Comparison of ENCODE assay signal across 22 cellular contexts in the genomic region with DNA sequence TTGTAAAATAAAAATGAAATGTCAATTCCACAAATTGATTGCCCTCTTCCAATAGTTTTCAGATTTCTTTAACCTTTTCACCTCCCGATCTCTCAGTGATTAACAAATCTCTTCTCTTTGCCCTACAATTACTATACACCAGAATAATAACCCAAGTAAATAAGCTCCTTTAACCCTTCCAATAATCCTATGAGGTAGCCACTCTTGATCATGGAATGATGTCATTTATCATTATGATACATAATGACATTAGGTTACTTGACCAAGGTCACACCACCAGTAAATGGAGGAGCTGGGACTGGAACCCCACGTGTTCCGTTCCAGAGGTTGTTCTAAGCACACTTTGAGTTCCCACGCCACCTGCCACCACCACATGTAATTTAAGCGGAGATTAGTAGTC. TPM values are rescaled to one million over a fixed set of nuclear protein-coding genes. Genes with fewer than 3 reads are reported as not detected.
DNase-seq lines count a peak whose midpoint lies in the region; ATAC-seq, FAIRE-seq and TF ChIP-seq lines count a peak whose summit lies in the region.
"Had no signal": no experiment of that assay in that cellular context is flagged by ENCODE, and none has a peak within 500 bp of the region (broad histone marks: within the 10 kb centered on the region; RNA-seq: fewer than 3 reads in every experiment).

No MANE protein-coding gene starts in this region.

- FAIRE-seq in HepG2 (lab: Jason Lieb, UNC), result no peak
- FAIRE-seq: GM12878 had no signal

- POLR2A ChIA-PET in HepG2 (lab: Yijun Ruan, JAX) (interaction anchor here (0.9 to 2.8 kb wide), 4 partner anchors 14 to 335 kb away, joined by 3 to 27 read pairs (median 13); partner anchors contain the start of gene AIG1), RWPE1 (lab: Yijun Ruan, JAX; ENCODE audit: low non-redundant PET) (no interaction called here)

- no peaks in the 10 kb centered on the region for H3K79me2 ChIP-seq in HepG2 (ENCODE audit: insufficient read depth, low read length)
- no peaks in the 10 kb centered on the region for H3K79me2 ChIP-seq in trophoblast cell (ENCODE audit: control insufficient read depth, insufficient read depth, low read length, poor library complexity)

- CTCF ChIA-PET in HepG2 (lab: Yijun Ruan, JAX; ENCODE audit: low intra/inter-chr PET ratio, low total read pairs) (no interaction called here), RWPE1 (lab: Yijun Ruan, JAX) (interaction anchor here (0.6 kb wide), 1 partner anchor 195 kb away, joined by 5 read pairs; no protein-coding TSS in a partner anchor)

- WGBS in HepG2 (ENCODE audit: low lambda C conversion rate), result 85% methylated on average over 5 of the region's 5 CpGs
- 96% methylated on average over 4 of the region's 5 CpGs for WGBS in right lobe of liver (ENCODE audit: insufficient coverage, low coverage, low lambda C conversion rate, missing lambda C conversion rate)
- WGBS in trophoblast cell (ENCODE audit: extremely low coverage, insufficient coverage, insufficient read length), result no CpG with 5 or more reads among the region's 5 CpGs
- WGBS in neuronal stem cell (ENCODE audit: extremely low coverage in 2 of 2, insufficient read length in 2 of 2, insufficient replicate concordance in 1 of 2), 2 donors, result no CpG with 5 or more reads among the region's 5 CpGs

- H2BK5ac ChIP-seq in trophoblast cell (ENCODE audit: low read depth, low read length, poor library complexity) (no peak overlapping the region), neuronal stem cell (ENCODE audit: low read length) (no peak overlapping the region)

- H2BK120ac ChIP-seq in trophoblast cell (ENCODE audit: insufficient read depth, low read length, poor library complexity), result no peak overlapping the region
- no peak overlapping the region for H2BK120ac ChIP-seq in neuronal stem cell (ENCODE audit: low read depth, low read length)

- no peak for TF ChIP-seq RAD21 in HepG2 (CRISPR knock-in tag; IDR thresholded peaks at IDR 0.05)

- H2BK12ac ChIP-seq in trophoblast cell (ENCODE audit: low read length) (peak overlapping the region; percentile 56), neuronal stem cell (ENCODE audit: low read length) (no peak overlapping the region)

- peaks cover 41 to 52% of the 10 kb centered on the region in 2 donors for H3K4me1 Mint-ChIP-seq in effector memory CD8-positive, alpha-beta T cell (ENCODE audit: low read depth in 2 of 2)

- H3K14ac ChIP-seq in trophoblast cell (ENCODE audit: low read length), result no peak overlapping the region
- H3K14ac ChIP-seq in neuronal stem cell (ENCODE audit: low read length), result no peak overlapping the region

- no peak for TF ChIP-seq EP300 in HepG2 (IDR thresholded peaks at IDR 0.05; ENCODE audit: low read depth in 2 of 2, low read length in 2 of 2)
- TF ChIP-seq EP300 in HepG2 (CRISPR knock-in tag; IDR thresholded peaks at IDR 0.05; ENCODE audit: borderline replicate concordance), result no peak

- peak overlapping the region; percentile 90 for H3K27ac ChIP-seq in HepG2 (ENCODE audit: extremely low read length, insufficient read depth, low read length)
- no peak overlapping the region for H3K27ac ChIP-seq in right lobe of liver
- H3K27ac ChIP-seq in RWPE1, result peak overlapping the region; percentile 52; the same call in 1 of the 2 replicates
- H3K27ac ChIP-seq in trophoblast cell (ENCODE audit: low read depth, low read length), result no peak overlapping the region
- no peak overlapping the region for H3K27ac ChIP-seq in neuronal stem cell (replicated peaks; ENCODE audit: low read length)
- H3K27ac ChIP-seq: BLaER1 treated with 17β-estradiol and CSF1 and Interleukin-3, amounts not matched to agents 10 nM and 100 nM; HL-60 had no signal

- H3K4ac ChIP-seq in trophoblast cell (ENCODE audit: low read depth, low read length), result no peak overlapping the region
- no peak overlapping the region for H3K4ac ChIP-seq in neuronal stem cell (ENCODE audit: low read length)

- no peak for TF ChIP-seq CTCF in HepG2 (CRISPR knock-in tag; IDR thresholded peaks at IDR 0.05)
- no peak for TF ChIP-seq CTCF in right lobe of liver (IDR thresholded peaks at IDR 0.05)
- TF ChIP-seq CTCF in RWPE1 (conservative IDR thresholded peaks at IDR 0.05; ENCODE audit: low read depth), result no peak

- no peak overlapping the region for H4K12ac ChIP-seq in trophoblast cell (ENCODE audit: low read depth, low read length)

- no peak overlapping the region for H2BK15ac ChIP-seq in neuronal stem cell (ENCODE audit: low read length)

- peaks cover 11% of the 10 kb centered on the region for H3K79me1 ChIP-seq in trophoblast cell (ENCODE audit: low read length)
- no peaks in the 10 kb centered on the region for H3K79me1 ChIP-seq in neuronal stem cell (ENCODE audit: low read depth, low read length)

- H4K91ac ChIP-seq in trophoblast cell (ENCODE audit: low read depth, low read length), result no peak overlapping the region
- H4K91ac ChIP-seq in neuronal stem cell (ENCODE audit: low read depth, low read length, poor library complexity), result no peak overlapping the region

- no peak overlapping the region for H2AK5ac ChIP-seq in trophoblast cell (ENCODE audit: low read length)
- no peak overlapping the region for H2AK5ac ChIP-seq in neuronal stem cell (ENCODE audit: low read depth, low read length)

- H3K9me3 Mint-ChIP-seq in effector memory CD8-positive, alpha-beta T cell, result no peaks in the 10 kb centered on the region
- H3K9me3 Mint-ChIP-seq: CD8-positive, alpha-beta memory T cell; HFFc6 had no signal

- H3K9me3 ChIP-seq in HepG2 (ENCODE audit: low read length) (no peaks in the 10 kb centered on the region), right lobe of liver (no peaks in the 10 kb centered on the region), trophoblast cell (ENCODE audit: insufficient read depth, low read depth, low read length) (peaks cover under 1% of the 10 kb centered on the region), neuronal stem cell (replicated peaks in 1 of 2; ENCODE audit: control insufficient read depth in 2 of 2, insufficient read depth in 1 of 2, low read depth in 1 of 2, low read length in 2 of 2) (no peaks in the 10 kb centered on the region)
- H3K9me3 ChIP-seq: HAP-1 had no signal

- H3K9ac ChIP-seq in HepG2 (ENCODE audit: insufficient read depth, low read depth, low read length), result peak overlapping the region; percentile 87; the same call in 1 of the 2 replicates
- no peak overlapping the region for H3K9ac ChIP-seq in trophoblast cell (ENCODE audit: low read length)
- no peak overlapping the region for H3K9ac ChIP-seq in neuronal stem cell (ENCODE audit: low read depth, low read length, poor library complexity)
- H3K9ac ChIP-seq: BLaER1 treated with 17β-estradiol and CSF1 and Interleukin-3, amounts not matched to agents 10 nM and 100 nM had no signal

- no peak overlapping the region for H3K4me3 Mint-ChIP-seq in effector memory CD8-positive, alpha-beta T cell
- H3K4me3 Mint-ChIP-seq: B cell, HFFc6 had no signal

- no peaks in the 10 kb centered on the region for H3K27me3 Mint-ChIP-seq in effector memory CD8-positive, alpha-beta T cell

- H3K36me3 ChIP-seq in HepG2 (replicated peaks in 1 of 2; ENCODE audit: control insufficient read depth in 1 of 2, insufficient read depth in 2 of 2, low read length in 2 of 2) (no peaks in the 10 kb centered on the region), right lobe of liver (no peaks in the 10 kb centered on the region), trophoblast cell (ENCODE audit: control insufficient read depth in 1 of 2, insufficient read depth in 2 of 2, low read length in 2 of 2) (no peaks in the 10 kb centered on the region), neuronal stem cell (replicated peaks in 1 of 2; ENCODE audit: control insufficient read depth in 2 of 2, insufficient read depth in 2 of 2, low read length in 2 of 2) (no peaks in the 10 kb centered on the region)
- H3K36me3 ChIP-seq: BLaER1 treated with 17β-estradiol and CSF1 and Interleukin-3, amounts not matched to agents 10 nM and 100 nM; HAP-1 had no signal

- no peak overlapping the region for H3K23ac ChIP-seq in trophoblast cell (ENCODE audit: low read length)
- no peak overlapping the region for H3K23ac ChIP-seq in neuronal stem cell (ENCODE audit: low read depth, low read length, poor library complexity)

- no peak for TF ChIP-seq POLR2A in HepG2 (IDR thresholded peaks at IDR 0.05; ENCODE audit: insufficient read depth in 1 of 2, low read depth in 2 of 2, low read length in 2 of 2)
- no peak for TF ChIP-seq POLR2A in right lobe of liver (IDR thresholded peaks at IDR 0.05)

- no peak for ATAC-seq in HepG2
- ATAC-seq in right lobe of liver, result no peak
- ATAC-seq in effector memory CD8-positive, alpha-beta T cell (replicated peaks), result no peak
- ATAC-seq: GM12878 had no signal

- H3K27ac Mint-ChIP-seq in effector memory CD8-positive, alpha-beta T cell, result peak overlapping the region; percentile 84 to 87
- H3K27ac Mint-ChIP-seq: B cell, HFFc6 had no signal

- no peak overlapping the region for H2AFZ ChIP-seq in HepG2 (ENCODE audit: low read length)
- no peak overlapping the region for H2AFZ ChIP-seq in trophoblast cell (ENCODE audit: insufficient read depth, low read length, poor library complexity)
- no peak overlapping the region for H2AFZ ChIP-seq in neuronal stem cell (ENCODE audit: low read length)

- no peaks in the 10 kb centered on the region for H4K20me1 ChIP-seq in HepG2 (ENCODE audit: insufficient read depth, low read length)
- H4K20me1 ChIP-seq: BLaER1 treated with 17β-estradiol and CSF1 and Interleukin-3, amounts not matched to agents 10 nM and 100 nM had no signal

- intact Hi-C loops in HepG2 (cut with micrococcal nuclease; ENCODE audit: unreplicated experiment), result loop anchor here (10.0 kb wide), 1 partner anchor 451 kb away; the partner anchor contains the start of gene HIVEP2
- intact Hi-C loops in right lobe of liver (cut with DNase I), result no loop called here

- H3K4me1 ChIP-seq in HepG2 (ENCODE audit: insufficient read depth, low read length), result peaks cover 62% of the 10 kb centered on the region
- peaks cover 0 to 22% (median 9%) of the 10 kb centered on the region in 4 donors for H3K4me1 ChIP-seq in right lobe of liver
- H3K4me1 ChIP-seq in trophoblast cell (ENCODE audit: control insufficient read depth in 1 of 2, insufficient read depth in 2 of 2, low read length in 2 of 2), result peaks cover 16% of the 10 kb centered on the region in 2 experiments
- H3K4me1 ChIP-seq in neuronal stem cell (ENCODE audit: control insufficient read depth in 2 of 2, insufficient read depth in 1 of 2, low read depth in 1 of 2, low read length in 2 of 2), result peaks cover 11 to 16% of the 10 kb centered on the region in 2 donors
- H3K4me1 ChIP-seq: HAP-1 had no signal

- peaks cover 8% of the 10 kb centered on the region for H3K36me3 Mint-ChIP-seq in effector memory CD8-positive, alpha-beta T cell (ENCODE audit: insufficient read depth)
- H3K36me3 Mint-ChIP-seq: CD8-positive, alpha-beta memory T cell had no signal

- H3K4me2 ChIP-seq in HepG2 (ENCODE audit: low read depth, low read length), result peak overlapping the region; percentile 93; the same call in 1 of the 2 replicates
- H3K4me2 ChIP-seq in trophoblast cell (ENCODE audit: low read length), result no peak overlapping the region
- no peak overlapping the region for H3K4me2 ChIP-seq in neuronal stem cell (ENCODE audit: insufficient read depth, low read length, poor library complexity, severe bottlenecking)
- H3K4me2 ChIP-seq: BLaER1 treated with 17β-estradiol and CSF1 and Interleukin-3, amounts not matched to agents 10 nM and 100 nM had no signal

- H3K27me3 ChIP-seq in HepG2 (ENCODE audit: control insufficient read depth in 1 of 2, insufficient read depth in 2 of 2, low read length in 2 of 2) (no peaks in the 10 kb centered on the region; a peak in 2 of 5 replicates), right lobe of liver (no peaks in the 10 kb centered on the region), trophoblast cell (ENCODE audit: insufficient read depth, low read length) (no peaks in the 10 kb centered on the region), neuronal stem cell (ENCODE audit: control insufficient read depth in 3 of 3, insufficient read depth in 3 of 3, low read depth in 1 of 3, low read length in 3 of 3) (no peaks in the 10 kb centered on the region)
- H3K27me3 ChIP-seq: BLaER1 treated with 17β-estradiol and CSF1 and Interleukin-3, amounts not matched to agents 10 nM and 100 nM had no signal

- no peak for DNase-seq in HepG2 (ENCODE audit: low spot score)
- no peak for DNase-seq in right lobe of liver
- no peak for DNase-seq in RWPE1 (ENCODE audit: low spot score)
- no peak for DNase-seq in effector memory CD8-positive, alpha-beta T cell
- DNase-seq in trophoblast cell, result no peak
- no peak for DNase-seq in Ammon's horn (ENCODE audit: low spot score)
- DNase-seq in nucleus accumbens (lab: John Stamatoyannopoulos, UW), result no peak
- DNase-seq in neuronal stem cell (ENCODE audit: low spot score), result no peak
- DNase-seq: 8988T; CD8-positive, alpha-beta memory T cell; COR-L47; DMS 273 treated with DMSO at 0.1 percent for 48 hours; DMS53; DND-41; EL; HFFc6; IMR-90 had no signal

- in situ Hi-C loops in HepG2 (cut with HindIII; ENCODE audit: extremely low pct_ligation_motif_present, low pct_unique_long_range_greater_than_20kb), result no loop called here

- H4K8ac ChIP-seq in trophoblast cell (ENCODE audit: low read depth, low read length) (no peak overlapping the region), neuronal stem cell (ENCODE audit: low read depth, low read length) (no peak overlapping the region)

- no peak overlapping the region for H3K4me3 ChIP-seq in HepG2 (replicated peaks in 1 of 3; ENCODE audit: insufficient read depth in 1 of 3, low read depth in 2 of 3, low read length in 3 of 3)
- no peak overlapping the region for H3K4me3 ChIP-seq in right lobe of liver
- no peak overlapping the region for H3K4me3 ChIP-seq in trophoblast cell (ENCODE audit: low read depth, low read length)
- no peak overlapping the region for H3K4me3 ChIP-seq in neuronal stem cell (ENCODE audit: low read length in 2 of 2)
- H3K4me3 ChIP-seq: BLaER1 treated with 17β-estradiol and CSF1 and Interleukin-3, amounts not matched to agents 10 nM and 100 nM; GM12878; HAP-1 had no signal

- H3K18ac ChIP-seq in trophoblast cell (ENCODE audit: low read length), result no peak overlapping the region
- H3K18ac ChIP-seq in neuronal stem cell (ENCODE audit: low read length), result no peak overlapping the region

- BruUV-seq in HepG2 (replicated peaks; lab: Mats Ljungman, UMichigan), result no TSS peak

RNA-seq across cellular contexts. Expression of gene ADAT2, which starts 54.8 kb away (rescaled TPM):
- total RNA-seq in HepG2 (2016; rRNA removed; fragmentation: Illumina TruSeq; extraction: Trizol), result 15.0 and 18.3 TPM in 2 replicates
- total RNA-seq in HepG2 (2016; cell fraction: cytosol; rRNA removed; fragmentation: Illumina TruSeq; extraction: Trizol; ENCODE audit: low read depth), result 2.8 TPM in 2 replicates
- 13.6 and 18.6 TPM in 2 replicates for total RNA-seq in HepG2 (2016; cell fraction: insoluble cytoplasmic fraction; rRNA removed; fragmentation: Illumina TruSeq; extraction: Trizol)
- total RNA-seq in HepG2 (2016; cell fraction: membrane; rRNA removed; fragmentation: Illumina TruSeq; extraction: Trizol), result 6.8 and 7.5 TPM in 2 replicates
- 40.6 and 48.3 TPM in 2 replicates for total RNA-seq in HepG2 (2016; cell fraction: nucleus; rRNA removed; fragmentation: Illumina TruSeq; extraction: Trizol)
- polyA plus RNA-seq in HepG2 (2011; rRNA removed), result 8.6 and 10.5 TPM in 2 replicates
- polyA plus RNA-seq in HepG2 (2011; cell fraction: cytosol; rRNA removed), result 2.9 and 3.7 TPM in 2 replicates
- polyA plus RNA-seq in HepG2 (2011; cell fraction: nucleus; rRNA removed), result 17.9 and 26.3 TPM in 2 replicates
- polyA plus RNA-seq in HepG2 (2012), result 10.9 and 11.5 TPM in 2 replicates
- polyA plus RNA-seq in HepG2 (2016; cell fraction: cytosol; fragmentation: Illumina TruSeq; extraction: Trizol; ENCODE audit: low read depth), result 1.3 and 1.5 TPM in 2 replicates
- 10.9 and 12.5 TPM in 2 replicates for polyA plus RNA-seq in HepG2 (2016; cell fraction: insoluble cytoplasmic fraction; fragmentation: Illumina TruSeq; extraction: Trizol; ENCODE audit: low read depth)
- polyA plus RNA-seq in HepG2 (2016; cell fraction: membrane; fragmentation: Illumina TruSeq; extraction: Trizol; ENCODE audit: low read depth), result 3.6 and 4.2 TPM in 2 replicates
- polyA plus RNA-seq in HepG2 (2016; cell fraction: nucleus; fragmentation: Illumina TruSeq; extraction: Trizol; ENCODE audit: insufficient read depth, low read depth), result 102 and 108 TPM in 2 replicates
- polyA minus RNA-seq in HepG2 (2011; rRNA and poly(A)+ RNA removed; ENCODE audit: low replicate concordance), result 2.9 and 4.0 TPM in 2 replicates
- polyA minus RNA-seq in HepG2 (2011; cell fraction: cytosol; rRNA and poly(A)+ RNA removed), result 2.2 and 3.1 TPM in 2 replicates
- polyA minus RNA-seq in HepG2 (2011; cell fraction: nucleus; rRNA and poly(A)+ RNA removed), result 37.0 and 37.2 TPM in 2 replicates
- 1 to 10 TPM; 3.6 to 5.2 (median 4.2) TPM for total RNA-seq in right lobe of liver
- 1.3 and 1.6 TPM in 2 replicates for polyA plus RNA-seq in trophoblast cell (2013)
- 7.1 TPM for polyA plus RNA-seq in neuronal stem cell (2013, experiment 1 of 2)
- polyA plus RNA-seq in neuronal stem cell (2013, experiment 2 of 2), result 6.9 TPM

RNA-seq across cellular contexts. Expression of gene PEX3, which starts 54.9 kb away (rescaled TPM):
- total RNA-seq in HepG2 (2016; rRNA removed; fragmentation: Illumina TruSeq; extraction: Trizol) (40.8 and 50.5 TPM in 2 replicates), right lobe of liver (10 to 100 TPM; 16.0 to 23.6 (median 18.7) TPM)
- 5.8 and 6.4 TPM in 2 replicates for total RNA-seq in HepG2 (2016; cell fraction: cytosol; rRNA removed; fragmentation: Illumina TruSeq; extraction: Trizol; ENCODE audit: low read depth)
- 42.6 and 48.9 TPM in 2 replicates for total RNA-seq in HepG2 (2016; cell fraction: insoluble cytoplasmic fraction; rRNA removed; fragmentation: Illumina TruSeq; extraction: Trizol)
- 7.4 and 8.1 TPM in 2 replicates for total RNA-seq in HepG2 (2016; cell fraction: membrane; rRNA removed; fragmentation: Illumina TruSeq; extraction: Trizol)
- 38.5 and 40.8 TPM in 2 replicates for total RNA-seq in HepG2 (2016; cell fraction: nucleus; rRNA removed; fragmentation: Illumina TruSeq; extraction: Trizol)
- polyA plus RNA-seq in HepG2 (2011; rRNA removed), result 23.8 and 30.9 TPM in 2 replicates
- 11.9 and 12.0 TPM in 2 replicates for polyA plus RNA-seq in HepG2 (2011; cell fraction: cytosol; rRNA removed)
- 11.0 and 11.6 TPM in 2 replicates for polyA plus RNA-seq in HepG2 (2011; cell fraction: nucleus; rRNA removed)
- 15.2 and 23.5 TPM in 2 replicates for polyA plus RNA-seq in HepG2 (2012)
- 2.8 and 3.7 TPM in 2 replicates for polyA plus RNA-seq in HepG2 (2016; cell fraction: cytosol; fragmentation: Illumina TruSeq; extraction: Trizol; ENCODE audit: low read depth)
- 50.8 and 51.6 TPM in 2 replicates for polyA plus RNA-seq in HepG2 (2016; cell fraction: insoluble cytoplasmic fraction; fragmentation: Illumina TruSeq; extraction: Trizol; ENCODE audit: low read depth)
- 6.0 TPM in 2 replicates for polyA plus RNA-seq in HepG2 (2016; cell fraction: membrane; fragmentation: Illumina TruSeq; extraction: Trizol; ENCODE audit: low read depth)
- polyA plus RNA-seq in HepG2 (2016; cell fraction: nucleus; fragmentation: Illumina TruSeq; extraction: Trizol; ENCODE audit: insufficient read depth, low read depth), result 46.8 and 53.0 TPM in 2 replicates
- 20.4 and 21.0 TPM in 2 replicates for polyA minus RNA-seq in HepG2 (2011; rRNA and poly(A)+ RNA removed; ENCODE audit: low replicate concordance)
- 17.1 and 20.5 TPM in 2 replicates for polyA minus RNA-seq in HepG2 (2011; cell fraction: cytosol; rRNA and poly(A)+ RNA removed)
- polyA minus RNA-seq in HepG2 (2011; cell fraction: nucleus; rRNA and poly(A)+ RNA removed), result 55.8 and 64.9 TPM in 2 replicates
- polyA plus RNA-seq in trophoblast cell (2013), result 19.4 and 21.5 TPM in 2 replicates
- polyA plus RNA-seq in neuronal stem cell (2013, experiment 1 of 2), result 9.2 TPM
- 9.2 TPM for polyA plus RNA-seq in neuronal stem cell (2013, experiment 2 of 2)

Comparison
In these comparisons a context has a peak if more than half of its experiments do, and no peak if none do; other contexts are left out.
1. H3K27ac ChIP-seq: peak in HepG2 (single experiment) and RWPE1 (single experiment); none in right lobe of liver (0 of 3), trophoblast cell (single experiment) and neuronal stem cell (single experiment).